In the genomic region with DNA sequence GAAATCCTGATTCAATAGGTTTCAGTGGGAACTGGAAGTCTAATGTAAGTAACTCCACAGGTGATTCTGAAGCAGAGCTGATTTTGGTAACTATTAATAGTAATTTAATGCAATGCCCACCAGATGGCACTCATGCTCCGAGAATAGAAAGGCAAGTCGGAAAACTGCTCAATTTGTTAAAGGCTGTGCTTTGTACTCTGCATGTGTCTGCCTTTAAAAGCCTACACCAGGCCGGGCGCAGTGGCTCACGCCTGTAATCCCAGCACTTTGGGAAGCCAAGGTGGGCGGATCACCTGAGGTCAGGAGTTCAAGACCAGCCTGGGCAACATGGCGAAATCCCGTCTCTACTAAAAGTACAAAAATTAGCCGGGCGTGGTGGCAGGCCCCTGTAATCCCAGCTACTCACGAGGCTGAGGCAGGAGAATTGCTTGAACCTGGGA, we compare ENCODE assay signal across 8 cellular contexts.
DNase-seq lines count a peak whose midpoint lies in the region; ATAC-seq and TF ChIP-seq lines count a peak whose summit lies in the region.
"Not testable (repeated sequence)": the region's sequence is repeated elsewhere in the genome, so short reads cannot be mapped to it uniquely, and the experiment has no call there.

No MANE protein-coding gene starts in this region.

- dilution Hi-C loops in mammary epithelial cell (cut with HindIII; ENCODE audit: low sequenced_read_pairs) = not testable (repeated sequence)

- not testable (repeated sequence) for H3K27ac ChIP-seq in mammary epithelial cell (ENCODE audit: insufficient read depth, low read depth, low read length)

- not testable (repeated sequence) for BruUV-seq in mammary epithelial cell (replicated peaks; lab: Mats Ljungman, UMichigan)

- peaks cover 11% of the 10 kb centered on the region for H3K4me1 ChIP-seq in mammary epithelial cell (ENCODE audit: insufficient read depth, low read length)

- ATAC-seq in activated CD4-positive, alpha-beta T cell treated with anti-CD3 and anti-CD28 coated beads for 36 hours = peak; percentile 60

- in situ Hi-C loops in mammary epithelial cell (cut with MboI; ENCODE audit: low sequenced_read_pairs in 2 of 2) = loop anchor here in 1 of 2 donors (5.0 kb wide), 1 partner anchor 228 kb away; no protein-coding TSS in a partner anchor

- H3K9me3 Mint-ChIP-seq in activated CD4-positive, alpha-beta T cell treated with anti-CD3 and anti-CD28 coated beads for 36 hours (ENCODE audit: low read depth); type B pancreatic cell: not testable (repeated sequence)

- not testable (repeated sequence) for H3K9me3 ChIP-seq in mammary epithelial cell (replicated peaks; ENCODE audit: insufficient read depth, low read length)

- CTCF ChIA-PET in activated CD4-positive, alpha-beta T cell treated with anti-CD3 and anti-CD28 coated beads for 36 hours (lab: Charles Lee) = interaction anchor here (0.6 to 2.9 kb wide), 11 partner anchors 11 to 831 kb away, joined by 3 to 19 read pairs (median 5); no protein-coding TSS in a partner anchor
- CTCF ChIA-PET in mammary epithelial cell (lab: Charles Lee; ENCODE audit: low non-redundant PET) = interaction anchor here (0.6 kb wide), 3 partner anchors 300 to 473 kb away, joined by 3 to 5 read pairs (median 3); no protein-coding TSS in a partner anchor

- H2AFZ ChIP-seq in mammary epithelial cell (ENCODE audit: low read depth, low read length) = not testable (repeated sequence)

- not testable (repeated sequence) for H3K4me3 Mint-ChIP-seq in activated CD4-positive, alpha-beta T cell treated with anti-CD3 and anti-CD28 coated beads for 36 hours; type B pancreatic cell

- 68% methylated on average over 4 of the region's 11 CpGs for WGBS in mammary epithelial cell (ENCODE audit: low coverage, missing lambda C conversion rate)

- not testable (repeated sequence) for H3K4me3 ChIP-seq in mammary epithelial cell (replicated peaks in 1 of 3; ENCODE audit: insufficient read depth in 1 of 3, low read depth in 2 of 3, low read length in 3 of 3)

- H3K27ac Mint-ChIP-seq in activated CD4-positive, alpha-beta T cell treated with anti-CD3 and anti-CD28 coated beads for 36 hours; type B pancreatic cell: not testable (repeated sequence)

- not testable (repeated sequence) for H3K4me1 Mint-ChIP-seq in activated CD4-positive, alpha-beta T cell treated with anti-CD3 and anti-CD28 coated beads for 36 hours; type B pancreatic cell (ENCODE audit: unreplicated experiment)

- not testable (repeated sequence) for H3K36me3 ChIP-seq in mammary epithelial cell (ENCODE audit: insufficient read depth, low read length)

- not testable (repeated sequence) for H3K36me3 Mint-ChIP-seq in activated CD4-positive, alpha-beta T cell treated with anti-CD3 and anti-CD28 coated beads for 36 hours (ENCODE audit: low read depth); type B pancreatic cell

- not testable (repeated sequence) for H3K27me3 Mint-ChIP-seq in activated CD4-positive, alpha-beta T cell treated with anti-CD3 and anti-CD28 coated beads for 36 hours; type B pancreatic cell

- TF ChIP-seq CTCF in mammary epithelial cell (conservative IDR thresholded peaks at IDR 0.05 in 1 of 2, IDR thresholded peaks at IDR 0.05 in 1 of 2; ENCODE audit: extremely low read depth in 1 of 2, insufficient read depth in 1 of 2, low read depth in 1 of 2, low read length in 2 of 2) = peak; percentile 32 to 54
- peak; percentile 86 for TF ChIP-seq CTCF in type B pancreatic cell (conservative IDR thresholded peaks at IDR 0.05)

- H3K27me3 ChIP-seq in mammary epithelial cell (ENCODE audit: insufficient read depth, low read length) = not testable (repeated sequence)

- H3K79me2 ChIP-seq in mammary epithelial cell (ENCODE audit: insufficient read depth, low read length) = not testable (repeated sequence)

- DNase-seq in GM04504 (ENCODE audit: low read depth) = peak; percentile 51
- DNase-seq in HuH-7.5 (ENCODE audit: low spot score) = peak; percentile 13
- DNase-seq in NCI-H82 treated with DMSO at 0.1 percent for 48 hours (lab: John Stamatoyannopoulos, UW; ENCODE audit: unreplicated experiment) = peak; percentile 28
- peak; percentile 78 for DNase-seq in activated CD4-positive, alpha-beta T cell treated with anti-CD3 and anti-CD28 coated beads for 36 hours
- peak; percentile 73 for DNase-seq in mammary epithelial cell
- peak in 35 of 51 donors; percentile 3 to 80 (median 37) for DNase-seq in hypothalamus (lab: John Stamatoyannopoulos, UW)
- peak; percentile 73 for DNase-seq in putamen (ENCODE audit: low spot score)
- not testable (repeated sequence) for DNase-seq in type B pancreatic cell (ENCODE audit: extremely low spot score, unreplicated experiment)

- POLR2A ChIA-PET in activated CD4-positive, alpha-beta T cell treated with anti-CD3 and anti-CD28 coated beads for 36 hours (lab: Charles Lee) = not testable (repeated sequence)

- H4K20me1 ChIP-seq in mammary epithelial cell (ENCODE audit: insufficient read depth, low read length) = not testable (repeated sequence)

- not testable (repeated sequence) for H3K9ac ChIP-seq in mammary epithelial cell (ENCODE audit: insufficient read depth, low read length)

- intact Hi-C loops in activated CD4-positive, alpha-beta T cell treated with anti-CD3 and anti-CD28 coated beads for 36 hours (cut with DNase I, micrococcal nuclease) = loop anchor here (2.0 to 10.0 kb wide), 2 partner anchors 226 to 230 kb away; a partner anchor contains a TSS
- intact Hi-C loops in mammary epithelial cell (cut with micrococcal nuclease) = loop anchor here (1.0 to 10.0 kb wide), 6 partner anchors 47 to 987 kb away; no protein-coding TSS in a partner anchor

- not testable (repeated sequence) for H3K4me2 ChIP-seq in mammary epithelial cell (ENCODE audit: insufficient read depth, low read depth, low read length)
